In genomic region chr17:65173284-65173793, GRCh38 we compare ENCODE assay signal across 9 cellular contexts. TPM values are rescaled to one million over a fixed set of nuclear protein-coding genes. Genes with fewer than 3 reads are reported as not detected.
DNase-seq lines count a peak whose midpoint lies in the region; ATAC-seq and TF ChIP-seq lines count a peak whose summit lies in the region.
"Had no signal": no experiment of that assay in that cellular context is flagged by ENCODE, and none has a peak within 500 bp of the region (broad histone marks: within the 10 kb centered on the region; RNA-seq: fewer than 3 reads in every experiment).

No MANE protein-coding gene starts in this region.

- peaks cover 0 to 20% of the 10 kb centered on the region in 2 donors for H3K4me1 ChIP-seq in right atrium auricular region

- in situ Hi-C loops in brain microvascular endothelial cell (cut with HindIII; ENCODE audit: low pct_ligation_motif_present, low sequenced_read_pairs), result no loop called here

- no peaks in the 10 kb centered on the region for H3K36me3 Mint-ChIP-seq in natural killer cell

- no peak overlapping the region for H3K4me3 Mint-ChIP-seq in natural killer cell

- TF ChIP-seq CTCF in right atrium auricular region (IDR thresholded peaks at IDR 0.05) (no peak), brain microvascular endothelial cell (IDR thresholded peaks at IDR 0.05; ENCODE audit: low read depth, low read length, missing control alignments) (no peak), natural killer cell (IDR thresholded peaks at IDR 0.05) (no peak)

- H3K27me3 ChIP-seq in right atrium auricular region (no peaks in the 10 kb centered on the region), brain microvascular endothelial cell (replicated peaks) (no peaks in the 10 kb centered on the region)

- H3K4me3 ChIP-seq in right atrium auricular region, result no peak overlapping the region
- no peak overlapping the region for H3K4me3 ChIP-seq in brain microvascular endothelial cell (ENCODE audit: low read depth, low read length)
- H3K4me3 ChIP-seq: thoracic aorta had no signal

- no peaks in the 10 kb centered on the region for H3K36me3 ChIP-seq in right atrium auricular region
- no peaks in the 10 kb centered on the region for H3K36me3 ChIP-seq in brain microvascular endothelial cell (replicated peaks)
- H3K36me3 ChIP-seq: thoracic aorta had no signal

- H3K27ac ChIP-seq in right atrium auricular region, result no peak overlapping the region
- H3K27ac ChIP-seq in brain microvascular endothelial cell, result peak overlapping the region; percentile 9
- H3K27ac ChIP-seq: thoracic aorta had no signal

- H3K9me3 ChIP-seq in right atrium auricular region, result no peaks in the 10 kb centered on the region
- H3K9me3 ChIP-seq: thoracic aorta had no signal

- peaks cover 0 to 5% of the 10 kb centered on the region in 2 donors for H3K9me3 Mint-ChIP-seq in natural killer cell

- intact Hi-C loops in Right ventricle myocardium inferior (cut with DNase I) (no loop called here), natural killer cell (cut with micrococcal nuclease) (no loop called here)

- peaks cover 23 to 30% of the 10 kb centered on the region in 2 donors for H3K4me1 Mint-ChIP-seq in natural killer cell

- no peak for DNase-seq in Right ventricle myocardium inferior (ENCODE audit: missing footprints)
- DNase-seq in right atrium auricular region (ENCODE audit: low spot score), result no peak
- peak; percentile 86 for DNase-seq in UCSD-AML1 (lab: John Stamatoyannopoulos, UW; ENCODE audit: unreplicated experiment)
- DNase-seq in brain microvascular endothelial cell, result peak; percentile 86
- peak; percentile 40 for DNase-seq in natural killer cell
- DNase-seq in COLO668 (lab: John Stamatoyannopoulos, UW; ENCODE audit: unreplicated experiment), result no peak
- DNase-seq in GM19238 (ENCODE audit: insufficient read length, low spot score), result no peak
- no peak for DNase-seq in LoVo (ENCODE audit: low spot score)

- no peak overlapping the region for H3K27ac Mint-ChIP-seq in natural killer cell

- no peaks in the 10 kb centered on the region for H3K27me3 Mint-ChIP-seq in natural killer cell (ENCODE audit: low read depth in 2 of 2)

- peak; percentile 40 for ATAC-seq in Right ventricle myocardium inferior
- peak; percentile 85 to 89 (median 88) for ATAC-seq in natural killer cell

RNA-seq across cellular contexts. Expression of gene RGS9, which starts 36.2 kb away (rescaled TPM):
- 2.8 TPM for total RNA-seq in Right ventricle myocardium inferior
- total RNA-seq in right atrium auricular region, result 1 to 10 TPM; 2.3 to 6.9 TPM
- 10 to 100 TPM; 25.0 to 47.3 (median 37.2) TPM for total RNA-seq in natural killer cell

Comparison
In these comparisons a context has a peak if more than half of its experiments do, and no peak if none do; other contexts are left out.
1. DNase-seq: peak in UCSD-AML1 (single experiment), brain microvascular endothelial cell (single experiment) and natural killer cell (single experiment); none in Right ventricle myocardium inferior (single experiment), right atrium auricular region (single experiment), COLO668 (single experiment), GM19238 (single experiment) and LoVo (single experiment).